19 cellular contexts compared by ENCODE assay signal in the genomic region with DNA sequence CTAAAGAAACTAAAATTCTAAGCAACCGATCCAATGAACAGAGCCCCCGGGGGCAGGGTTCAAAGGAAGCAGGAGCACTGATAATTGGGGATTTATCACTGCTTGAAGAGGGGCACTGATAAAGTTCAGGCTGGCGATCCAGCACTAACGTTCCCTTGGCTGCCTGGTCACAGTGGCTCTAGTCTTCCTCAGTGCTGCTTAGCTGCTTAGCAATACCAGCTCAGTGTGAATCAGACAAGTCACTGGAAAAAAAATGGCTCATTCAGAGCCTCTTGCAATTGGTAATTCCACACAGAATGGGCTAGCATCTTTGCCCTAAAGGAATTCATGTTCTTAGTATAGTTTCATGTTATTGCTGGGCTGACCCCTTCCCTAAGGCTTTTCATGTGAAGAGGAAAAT.
"Had no signal": no experiment of that assay in that cellular context is flagged by ENCODE, and none has a peak within 500 bp of the region (broad histone marks: within the 10 kb centered on the region; RNA-seq: fewer than 3 reads in every experiment).

No MANE protein-coding gene starts in this region.

- H3K9me3 Mint-ChIP-seq: memory B cell had no signal

- H3K27me3 ChIP-seq: body of pancreas, gastroesophageal sphincter, neutrophil, tibial nerve, uterus had no signal

- H3K4me3 Mint-ChIP-seq: activated CD4-positive, alpha-beta T cell treated with anti-CD3 and anti-CD28 coated beads, Interleukin-2, amount 10 ng/mL, durations not matched to agents 24 days and 14 days; activated CD8-positive, alpha-beta T cell treated with anti-CD3 and anti-CD28 coated beads for 36 hours; activated naive CD8-positive, alpha-beta T cell treated with anti-CD3 and anti-CD28 coated beads for 36 hours; activated T-helper 17 cell treated with anti-CD3 and anti-CD28 coated beads, Interleukin-2, amount 50 U/mL, for 72 hours; immature natural killer cell; memory B cell; naive thymus-derived CD4-positive, alpha-beta T cell had no signal

- H3K4me1 ChIP-seq: body of pancreas, gastroesophageal sphincter, uterus had no signal

- H3K4me1 Mint-ChIP-seq: activated CD4-positive, alpha-beta T cell treated with anti-CD3 and anti-CD28 coated beads, Interleukin-2, amount 10 ng/mL, durations not matched to agents 24 days and 14 days; activated naive CD8-positive, alpha-beta T cell treated with anti-CD3 and anti-CD28 coated beads for 36 hours; activated T-helper 17 cell treated with anti-CD3 and anti-CD28 coated beads, Interleukin-2, amount 50 U/mL, for 72 hours; memory B cell had no signal

- H3K27me3 Mint-ChIP-seq: activated CD4-positive, alpha-beta T cell treated with anti-CD3 and anti-CD28 coated beads, Interleukin-2, amount 10 ng/mL, durations not matched to agents 24 days and 14 days; activated CD8-positive, alpha-beta T cell treated with anti-CD3 and anti-CD28 coated beads for 36 hours; activated naive CD8-positive, alpha-beta T cell treated with anti-CD3 and anti-CD28 coated beads for 36 hours; activated T-helper 17 cell treated with anti-CD3 and anti-CD28 coated beads, Interleukin-2, amount 50 U/mL, for 72 hours; naive thymus-derived CD4-positive, alpha-beta T cell had no signal

- H3K27ac Mint-ChIP-seq: activated CD4-positive, alpha-beta T cell treated with anti-CD3 and anti-CD28 coated beads, Interleukin-2, amount 10 ng/mL, durations not matched to agents 24 days and 14 days; activated CD8-positive, alpha-beta T cell treated with anti-CD3 and anti-CD28 coated beads for 36 hours; activated naive CD8-positive, alpha-beta T cell treated with anti-CD3 and anti-CD28 coated beads for 36 hours; activated T-helper 17 cell treated with anti-CD3 and anti-CD28 coated beads, Interleukin-2, amount 50 U/mL, for 72 hours; memory B cell; naive thymus-derived CD4-positive, alpha-beta T cell had no signal

- H3K27ac ChIP-seq: body of pancreas, gastroesophageal sphincter, neutrophil, tibial nerve, uterus had no signal

- H3K36me3 ChIP-seq: neutrophil, tibial nerve, uterus had no signal

- H3K4me3 ChIP-seq: body of pancreas, gastroesophageal sphincter, tibial nerve, uterus had no signal

- DNase-seq: activated CD4-positive, alpha-beta T cell treated with anti-CD3 and anti-CD28 coated beads, Interleukin-2, amount 10 ng/mL, durations not matched to agents 24 days and 14 days; activated CD8-positive, alpha-beta T cell treated with anti-CD3 and anti-CD28 coated beads for 36 hours; activated naive CD4-positive, alpha-beta T cell; activated naive CD8-positive, alpha-beta T cell treated with anti-CD3 and anti-CD28 coated beads for 36 hours; activated T-cell treated with anti-CD3 and anti-CD28 coated beads, Interleukin-2, amount 50 U/mL, for 1 hour; body of pancreas; immature natural killer cell; left ventricle myocardium superior; naive thymus-derived CD4-positive, alpha-beta T cell; stimulated activated CD4-positive, alpha-beta T cell treated with anti-CD3 and anti-CD28 coated beads, Interleukin-12 subunit alpha, Interleukin-12 subunit beta, amount 100 ng/mL, for 4 hours; stimulated activated CD4-positive, alpha-beta T cell treated with anti-CD3 and anti-CD28 coated beads, Interleukin-1b, Interleukin-23, amount 100 ng/mL, for 48 hours; stimulated activated CD8-positive, alpha-beta memory T cell treated with anti-CD3 and anti-CD28 coated beads, Interleukin-4, amount 100 ng/mL, for 48 hours; stimulated activated naive CD4-positive, alpha-beta T cell treated with Interleukin-2 at 50 U/mL for 16 hours; uterus had no signal

- H3K9me3 ChIP-seq: body of pancreas, gastroesophageal sphincter, neutrophil, tibial nerve, uterus had no signal

- ATAC-seq: activated CD8-positive, alpha-beta T cell treated with anti-CD3 and anti-CD28 coated beads for 36 hours; activated T-helper 17 cell treated with anti-CD3 and anti-CD28 coated beads, Interleukin-2, amount 50 U/mL, for 72 hours; body of pancreas; gastroesophageal sphincter; left ventricle myocardium superior; naive thymus-derived CD4-positive, alpha-beta T cell had no signal
